14 cellular contexts compared by ENCODE assay signal in the genomic region with DNA sequence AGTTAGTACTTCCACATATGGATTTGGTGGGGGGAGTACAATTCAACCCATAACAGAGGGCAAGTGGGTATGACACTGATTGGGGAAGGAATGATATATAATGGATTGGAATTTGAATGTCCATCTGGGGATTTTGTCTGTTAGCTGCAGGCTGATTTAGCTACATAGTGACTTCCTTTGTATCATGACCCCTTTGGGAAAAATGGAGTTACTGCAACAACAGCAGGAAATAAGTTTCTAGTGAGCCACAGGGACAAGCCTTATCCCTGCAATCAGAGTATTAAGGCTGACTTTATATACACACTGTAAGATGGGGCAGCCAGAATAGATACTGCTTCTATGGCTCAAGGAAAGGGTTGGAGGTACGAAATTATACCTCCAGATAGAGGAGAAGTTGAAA.
DNase-seq lines count a peak whose midpoint lies in the region; ATAC-seq and TF ChIP-seq lines count a peak whose summit lies in the region.
"Had no signal": no experiment of that assay in that cellular context is flagged by ENCODE, and none has a peak within 500 bp of the region (broad histone marks: within the 10 kb centered on the region; RNA-seq: fewer than 3 reads in every experiment).

No MANE protein-coding gene starts in this region.

- no peaks in the 10 kb centered on the region for H3F3A ChIP-seq in GM23338 (replicated peaks; ENCODE audit: low read depth)

- H3K4me3 ChIP-seq in BE2C (ENCODE audit: low read depth, low read length) = no peak overlapping the region
- H3K4me3 ChIP-seq in GM23338 = no peak overlapping the region
- H3K4me3 ChIP-seq: hepatocyte, testis had no signal

- TF ChIP-seq CTCF in BE2C (IDR thresholded peaks at IDR 0.05; ENCODE audit: low read depth, low read length) = peak; percentile 28; the same call in 1 of the 2 replicates
- peak; percentile 41 to 54 for TF ChIP-seq CTCF in GM23338 (conservative IDR thresholded peaks at IDR 0.05; ENCODE audit: low read depth in 2 of 2)

- H3K4me1 Mint-ChIP-seq in GM23338 = no peaks in the 10 kb centered on the region; the same call in 2 of the 3 replicates

- H3K27ac Mint-ChIP-seq in GM23338 = no peak overlapping the region
- H3K27ac Mint-ChIP-seq: activated CD4-positive, alpha-beta memory T cell treated with anti-CD3 and anti-CD28 coated beads for 36 hours had no signal

- in situ Hi-C loops in SK-MEL-5 (cut with HindIII; ENCODE audit: low pct_unique_long_range_greater_than_20kb, low sequenced_read_pairs) = no loop called here

- no peaks in the 10 kb centered on the region for H3K36me3 Mint-ChIP-seq in GM23338 (ENCODE audit: low read depth)
- H3K36me3 Mint-ChIP-seq: activated CD4-positive, alpha-beta memory T cell treated with anti-CD3 and anti-CD28 coated beads for 36 hours had no signal

- no peak overlapping the region for H3K27ac ChIP-seq in GM23338 (ENCODE audit: low read depth)
- H3K27ac ChIP-seq: hepatocyte, testis had no signal

- H3K4me3 Mint-ChIP-seq in GM23338 = no peak overlapping the region
- H3K4me3 Mint-ChIP-seq: activated CD4-positive, alpha-beta memory T cell treated with anti-CD3 and anti-CD28 coated beads for 36 hours had no signal

- ATAC-seq in GM23338 (peak; percentile 73), GM19455 (IDR thresholded peaks at IDR 0.05; ENCODE audit: unreplicated experiment) (no peak), GM18520 (IDR thresholded peaks at IDR 0.05; ENCODE audit: unreplicated experiment) (no peak), HG03196 (IDR thresholded peaks at IDR 0.05; ENCODE audit: unreplicated experiment) (no peak)
- ATAC-seq: left ventricle myocardium superior had no signal

- H3K36me3 ChIP-seq in BE2C (no peaks in the 10 kb centered on the region), GM23338 (ENCODE audit: insufficient read depth) (no peaks in the 10 kb centered on the region)

- H3K9me3 ChIP-seq in BE2C = no peaks in the 10 kb centered on the region
- H3K9me3 ChIP-seq: testis had no signal

- DNase-seq in BE2C (no peak), GM23338 (ENCODE audit: low spot score) (peak; percentile 69), SK-MEL-5 (ENCODE audit: low read depth, low spot score) (peak; percentile 66), iPS-NIHi7 (ENCODE audit: extremely low spot score) (peak; percentile 57), DMS153 (lab: John Stamatoyannopoulos, UW) (no peak)
- DNase-seq: activated CD4-positive, alpha-beta memory T cell treated with anti-CD3 and anti-CD28 coated beads for 36 hours; left ventricle myocardium superior; NCI-H1694; SHP77 treated with DMSO at 0.1 percent for 48 hours; testis had no signal

- H2AFZ ChIP-seq in GM23338 = no peak overlapping the region
- H2AFZ ChIP-seq: hepatocyte had no signal

- H4K20me1 ChIP-seq in GM23338 (replicated peaks; ENCODE audit: insufficient read depth) = no peaks in the 10 kb centered on the region

- no peaks in the 10 kb centered on the region for H3K79me2 ChIP-seq in GM23338 (replicated peaks; ENCODE audit: insufficient read depth)
- H3K79me2 ChIP-seq: hepatocyte had no signal

- no peak overlapping the region for H3K4me2 ChIP-seq in GM23338
- H3K4me2 ChIP-seq: hepatocyte had no signal

- H3K27me3 Mint-ChIP-seq in GM23338 (ENCODE audit: insufficient read depth, low read depth, poor library complexity) = no peaks in the 10 kb centered on the region
- H3K27me3 Mint-ChIP-seq: activated CD4-positive, alpha-beta memory T cell treated with anti-CD3 and anti-CD28 coated beads for 36 hours had no signal

- H3K4me1 ChIP-seq in BE2C = no peaks in the 10 kb centered on the region
- peaks cover 3% of the 10 kb centered on the region; the same call in 1 of the 2 replicates for H3K4me1 ChIP-seq in GM23338 (ENCODE audit: insufficient read depth)
- H3K4me1 ChIP-seq: testis had no signal

- H3K27me3 ChIP-seq in BE2C (no peaks in the 10 kb centered on the region), GM23338 (ENCODE audit: insufficient read depth) (no peaks in the 10 kb centered on the region)
- H3K27me3 ChIP-seq: hepatocyte, testis had no signal

- H3K9me3 Mint-ChIP-seq in GM23338 = no peaks in the 10 kb centered on the region; the same call in 2 of the 3 replicates

- peaks cover 4% of the 10 kb centered on the region; the same call in 1 of the 2 replicates for H3K9me2 ChIP-seq in GM23338 (ENCODE audit: insufficient read depth)

TF ChIP-seq in GM23338, 12 proteins besides CTCF, POLR2A, EP300 and RAD21:
- TF ChIP-seq STAT1 (IDR thresholded peaks at IDR 0.05; ENCODE audit: unreplicated experiment) (no peak), CREB1 (CRISPR knock-in tag; IDR thresholded peaks at IDR 0.05; ENCODE audit: low read depth) (no peak), ETS1 (IDR thresholded peaks at IDR 0.05) (no peak), JUNB (IDR thresholded peaks at IDR 0.05; ENCODE audit: unreplicated experiment) (no peak), EZH2phosphoT487 (IDR thresholded peaks at IDR 0.05; ENCODE audit: unreplicated experiment) (no peak), ZNF462 (CRISPR knock-in tag; IDR thresholded peaks at IDR 0.05) (no peak), NANOG (IDR thresholded peaks at IDR 0.05; ENCODE audit: borderline replicate concordance) (no peak)

Comparison
In these comparisons a context has a peak if more than half of its experiments do, and no peak if none do; other contexts are left out.
1. DNase-seq: peak in GM23338 (single experiment), SK-MEL-5 (single experiment) and iPS-NIHi7 (single experiment); none in BE2C (single experiment) and DMS153 (single experiment).